Comparison of ENCODE assay signal across 2 cellular contexts in genomic region chr3:11651477-11651876, GRCh38.
TF ChIP-seq lines count a peak whose summit lies in the region.

No MANE protein-coding gene starts in this region.

TF ChIP-seq in IMR-90, 13 proteins besides CTCF, POLR2A, EP300 and RAD21:
- no peak for TF ChIP-seq BHLHE40 (IDR thresholded peaks at IDR 0.05; ENCODE audit: low read depth, low read length)
- TF ChIP-seq USF2 (IDR thresholded peaks at IDR 0.05; ENCODE audit: low read depth, low read length), result no peak
- no peak for TF ChIP-seq CHD1 (IDR thresholded peaks at IDR 0.05; ENCODE audit: low read depth, low read length)
- no peak for TF ChIP-seq SMC3 (IDR thresholded peaks at IDR 0.05; ENCODE audit: low read depth, low read length)
- TF ChIP-seq NFE2L2 (IDR thresholded peaks at IDR 0.05; ENCODE audit: low read depth, low read length), result no peak
- no peak for TF ChIP-seq FOS (IDR thresholded peaks at IDR 0.05; ENCODE audit: low read depth, low read length)
- TF ChIP-seq MAFK (IDR thresholded peaks at IDR 0.05; ENCODE audit: low read depth, low read length), result no peak
- no peak for TF ChIP-seq CEBPB (IDR thresholded peaks at IDR 0.05; ENCODE audit: low read depth, low read length)
- TF ChIP-seq, protein P1, sequence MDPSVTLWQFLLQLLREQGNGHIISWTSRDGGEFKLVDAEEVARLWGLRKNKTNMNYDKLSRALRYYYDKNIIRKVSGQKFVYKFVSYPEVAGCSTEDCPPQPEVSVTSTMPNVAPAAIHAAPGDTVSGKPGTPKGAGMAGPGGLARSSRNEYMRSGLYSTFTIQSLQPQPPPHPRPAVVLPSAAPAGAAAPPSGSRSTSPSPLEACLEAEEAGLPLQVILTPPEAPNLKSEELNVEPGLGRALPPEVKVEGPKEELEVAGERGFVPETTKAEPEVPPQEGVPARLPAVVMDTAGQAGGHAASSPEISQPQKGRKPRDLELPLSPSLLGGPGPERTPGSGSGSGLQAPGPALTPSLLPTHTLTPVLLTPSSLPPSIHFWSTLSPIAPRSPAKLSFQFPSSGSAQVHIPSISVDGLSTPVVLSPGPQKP (IDR thresholded peaks at IDR 0.05; ENCODE audit: borderline replicate concordance, low read depth, low read length), result no peak
- no peak for TF ChIP-seq MXI1 (IDR thresholded peaks at IDR 0.05; ENCODE audit: borderline replicate concordance, low read depth, low read length)
- no peak for TF ChIP-seq RFX5 (IDR thresholded peaks at IDR 0.05; ENCODE audit: low read depth, low read length)
- TF ChIP-seq RCOR1 (IDR thresholded peaks at IDR 0.05; ENCODE audit: insufficient replicate concordance, low read length), result no peak
- no peak for TF ChIP-seq MAZ (IDR thresholded peaks at IDR 0.05; ENCODE audit: borderline replicate concordance, low read depth, low read length)

TF ChIP-seq in HepG2, 621 proteins besides CTCF, POLR2A, EP300 and RAD21:
- TF ChIP-seq JDP2 (CRISPR knock-in tag; IDR thresholded peaks at IDR 0.05; ENCODE audit: borderline replicate concordance) (no peak), TFDP2 (CRISPR knock-in tag; IDR thresholded peaks at IDR 0.05) (no peak), GATAD2A (CRISPR knock-in tag; IDR thresholded peaks at IDR 0.05) (no peak), ZNF776 (CRISPR knock-in tag; IDR thresholded peaks at IDR 0.05) (no peak), BRD4 (CRISPR knock-in tag; IDR thresholded peaks at IDR 0.05) (no peak), ZFP36 (IDR thresholded peaks at IDR 0.05; ENCODE audit: borderline replicate concordance, low read depth, low read length, partially characterized antibody) (no peak), SPEN (CRISPR knock-in tag; IDR thresholded peaks at IDR 0.05; ENCODE audit: low read depth) (no peak), HOMEZ (CRISPR knock-in tag; IDR thresholded peaks at IDR 0.05; ENCODE audit: low read depth) (no peak), REXO4 (CRISPR knock-in tag; IDR thresholded peaks at IDR 0.05; ENCODE audit: borderline replicate concordance) (no peak), GABPB1 (CRISPR knock-in tag; IDR thresholded peaks at IDR 0.05) (no peak)
- TF ChIP-seq, protein P2, sequence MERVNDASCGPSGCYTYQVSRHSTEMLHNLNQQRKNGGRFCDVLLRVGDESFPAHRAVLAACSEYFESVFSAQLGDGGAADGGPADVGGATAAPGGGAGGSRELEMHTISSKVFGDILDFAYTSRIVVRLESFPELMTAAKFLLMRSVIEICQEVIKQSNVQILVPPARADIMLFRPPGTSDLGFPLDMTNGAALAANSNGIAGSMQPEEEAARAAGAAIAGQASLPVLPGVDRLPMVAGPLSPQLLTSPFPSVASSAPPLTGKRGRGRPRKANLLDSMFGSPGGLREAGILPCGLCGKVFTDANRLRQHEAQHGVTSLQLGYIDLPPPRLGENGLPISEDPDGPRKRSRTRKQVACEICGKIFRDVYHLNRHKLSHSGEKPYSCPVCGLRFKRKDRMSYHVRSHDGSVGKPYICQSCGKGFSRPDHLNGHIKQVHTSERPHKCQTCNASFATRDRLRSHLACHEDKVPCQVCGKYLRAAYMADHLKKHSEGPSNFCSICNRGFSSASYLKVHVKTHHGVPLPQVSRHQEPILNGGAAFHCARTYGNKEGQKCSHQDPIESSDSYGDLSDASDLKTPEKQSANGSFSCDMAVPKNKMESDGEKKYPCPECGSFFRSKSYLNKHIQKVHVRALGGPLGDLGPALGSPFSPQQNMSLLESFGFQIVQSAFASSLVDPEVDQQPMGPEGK (CRISPR knock-in tag; IDR thresholded peaks at IDR 0.05), result no peak
